Comparison of ENCODE assay signal across 35 cellular contexts in the genomic region with DNA sequence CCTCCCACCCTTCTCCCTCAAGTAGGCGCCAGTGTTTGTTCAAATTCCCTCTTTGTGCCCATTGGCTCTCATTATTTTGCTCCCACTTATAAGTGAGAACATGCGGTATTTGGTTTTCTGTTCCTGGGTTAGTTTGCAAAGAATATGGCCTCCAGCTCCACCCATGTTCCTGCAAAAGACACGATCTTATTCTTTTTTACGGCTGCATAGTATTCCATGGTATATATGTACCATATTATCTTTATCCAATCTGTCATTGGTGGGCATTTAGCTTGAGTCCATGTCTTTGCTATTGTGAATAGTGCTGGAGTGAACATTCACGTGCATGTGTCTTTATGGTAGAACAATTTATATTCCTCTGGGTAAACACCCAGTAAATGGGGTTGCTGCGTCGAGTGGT.
"Had no signal": no experiment of that assay in that cellular context is flagged by ENCODE, and none has a peak within 500 bp of the region (broad histone marks: within the 10 kb centered on the region; RNA-seq: fewer than 3 reads in every experiment).

No MANE protein-coding gene starts in this region.

- H3K4me1 ChIP-seq: ascending aorta had no signal

- H3K27ac Mint-ChIP-seq: activated B cell treated with CpG ODN at 0.5 μM for 24 hours; activated CD4-positive, alpha-beta memory T cell treated with anti-CD3 and anti-CD28 coated beads, Interleukin-2, amount 10 ng/mL, durations not matched to agents 7 days and 5 days; activated CD4-positive, alpha-beta T cell treated with anti-CD3 and anti-CD28 coated beads, Interleukin-2, amount 10 ng/mL, durations not matched to agents 7 days and 5 days; activated CD8-positive, alpha-beta memory T cell treated with anti-CD3 and anti-CD28 coated beads, Interleukin-2, amount 10 ng/mL, durations not matched to agents 7 days and 5 days; activated CD8-positive, alpha-beta T cell treated with anti-CD3 and anti-CD28 coated beads, Interleukin-2, amount 10 ng/mL, durations not matched to agents 7 days and 5 days; activated naive CD4-positive, alpha-beta T cell treated with anti-CD3 and anti-CD28 coated beads, Interleukin-2, amount 10 ng/mL, durations not matched to agents 7 days and 5 days; activated naive CD4-positive, alpha-beta T cell treated with anti-CD3 and anti-CD28 coated beads, Interleukin-2, amount 50 U/mL, for 24 hours; activated naive CD8-positive, alpha-beta T cell; activated naive CD8-positive, alpha-beta T cell treated with anti-CD3 and anti-CD28 coated beads, Interleukin-2, amount 10 ng/mL, durations not matched to agents 7 days and 5 days; activated naive CD8-positive, alpha-beta T cell treated with anti-CD3 and anti-CD28 coated beads, Interleukin-2, amount 50 U/mL, for 24 hours; activated T-cell treated with anti-CD3 and anti-CD28 coated beads, Interleukin-2, amount 50 U/mL, for 24 hours; activated T-helper 2 cell treated with anti-CD3 and anti-CD28 coated beads, Interferon-gamma antibody, Interleukin-2, Interleukin-4, amounts not matched to agents 10 μg/mL and 5 μg/mL and 100 μg/mL, durations not matched to agents 14 hours and 24 hours and 36 hours; brain; T-helper 1 cell treated with Interleukin-12 subunit alpha and Interleukin-12 subunit beta and Interleukin-4 antibody, amounts not matched to agents 30 μg/mL and 1 μg/mL, for 36 hours; T-helper 2 cell treated with Interferon-gamma antibody and Interleukin-4, amounts not matched to agents 5 μg/mL and 100 μg/mL, for 36 hours had no signal

- H3K27me3 Mint-ChIP-seq: activated B cell treated with CpG ODN at 0.5 μM for 24 hours; activated naive CD8-positive, alpha-beta T cell; activated naive CD8-positive, alpha-beta T cell treated with anti-CD3 and anti-CD28 coated beads, Interleukin-2, amount 50 U/mL, for 24 hours; brain had no signal

- H3K4me1 Mint-ChIP-seq: activated CD4-positive, alpha-beta memory T cell treated with anti-CD3 and anti-CD28 coated beads, Interleukin-2, amount 10 ng/mL, durations not matched to agents 7 days and 5 days; activated CD4-positive, alpha-beta T cell treated with anti-CD3 and anti-CD28 coated beads, Interleukin-2, amount 10 ng/mL, durations not matched to agents 7 days and 5 days; activated CD8-positive, alpha-beta memory T cell treated with anti-CD3 and anti-CD28 coated beads, Interleukin-2, amount 10 ng/mL, durations not matched to agents 7 days and 5 days; activated naive CD4-positive, alpha-beta T cell treated with anti-CD3 and anti-CD28 coated beads, Interleukin-2, amount 10 ng/mL, durations not matched to agents 7 days and 5 days; activated naive CD4-positive, alpha-beta T cell treated with anti-CD3 and anti-CD28 coated beads, Interleukin-2, amount 50 U/mL, for 24 hours; activated naive CD8-positive, alpha-beta T cell treated with anti-CD3 and anti-CD28 coated beads, Interleukin-2, amount 50 U/mL, for 24 hours; brain; central memory CD8-positive, alpha-beta T cell had no signal

- ATAC-seq: activated CD8-positive, alpha-beta memory T cell treated with anti-CD3 and anti-CD28 coated beads, Interleukin-2, amount 10 ng/mL, durations not matched to agents 7 days and 5 days; activated CD8-positive, alpha-beta T cell treated with anti-CD3 and anti-CD28 coated beads, Interleukin-2, amount 10 ng/mL, durations not matched to agents 7 days and 5 days; activated naive CD8-positive, alpha-beta T cell treated with anti-CD3 and anti-CD28 coated beads, Interleukin-2, amount 50 U/mL, for 24 hours had no signal

- FAIRE-seq: bronchial epithelial cell, TTC549 had no signal

- H3K4me3 ChIP-seq: ascending aorta, cardiac muscle cell had no signal

- H3K27me3 ChIP-seq: ascending aorta, cardiac muscle cell had no signal

- H3K36me3 Mint-ChIP-seq: activated naive CD4-positive, alpha-beta T cell treated with anti-CD3 and anti-CD28 coated beads, Interleukin-2, amount 10 ng/mL, durations not matched to agents 7 days and 5 days had no signal

- DNase-seq: activated B cell treated with CpG ODN at 0.5 μM for 24 hours; activated CD4-positive, alpha-beta memory T cell treated with anti-CD3 and anti-CD28 coated beads, Interleukin-2, amount 10 ng/mL, durations not matched to agents 7 days and 5 days; activated CD4-positive, alpha-beta T cell treated with anti-CD3 and anti-CD28 coated beads for 4 hours; activated CD4-positive, alpha-beta T cell treated with anti-CD3 and anti-CD28 coated beads, Interleukin-2, amount 10 ng/mL, durations not matched to agents 7 days and 5 days; activated CD4-positive, alpha-beta T cell treated with anti-CD3 and anti-CD28 coated beads, Interleukin-2, amount 50 U/mL, for 48 hours; activated CD4-positive, CD25-positive, alpha-beta regulatory T cell treated with anti-CD3 and anti-CD28 coated beads, Interleukin-2, amount 50 U/mL, for 72 hours; activated CD8-positive, alpha-beta memory T cell treated with anti-CD3 and anti-CD28 coated beads for 24 hours; activated CD8-positive, alpha-beta memory T cell treated with anti-CD3 and anti-CD28 coated beads, Interleukin-2, amount 10 ng/mL, durations not matched to agents 7 days and 5 days; activated CD8-positive, alpha-beta memory T cell treated with anti-CD3 and anti-CD28 coated beads, Interleukin-2, amount 50 U/mL, for 48 hours; activated CD8-positive, alpha-beta T cell treated with anti-CD3 and anti-CD28 coated beads, Interleukin-2, amount 10 ng/mL, durations not matched to agents 7 days and 5 days; activated effector memory CD4-positive, alpha-beta T cell treated with Interleukin-2 at 50 U/mL for 16 hours; activated gamma-delta T cell; activated naive CD4-positive, alpha-beta T cell treated with anti-CD3 and anti-CD28 coated beads, Interleukin-2, amount 10 ng/mL, durations not matched to agents 7 days and 5 days; activated naive CD4-positive, alpha-beta T cell treated with Interleukin-2 at 50 U/mL for 16 hours; activated naive CD8-positive, alpha-beta T cell treated with anti-CD3 and anti-CD28 coated beads, Interleukin-2, amount 10 ng/mL, durations not matched to agents 7 days and 5 days; activated naive CD8-positive, alpha-beta T cell treated with anti-CD3 and anti-CD28 coated beads, Interleukin-2, amount 50 U/mL, for 24 hours; activated T-cell treated with anti-CD3 and anti-CD28 coated beads, Interleukin-2, amount 50 U/mL, for 24 hours; activated T-cell treated with anti-CD3 and anti-CD28 coated beads, Interleukin-2, amount 50 U/mL, for 48 hours; amygdala; anterior cingulate cortex; caudate nucleus; cerebellar nuclear complex; T-helper 2 cell; T-helper 9 cell had no signal

- H3K27ac ChIP-seq: ascending aorta, cardiac muscle cell had no signal

- H3K36me3 ChIP-seq: ascending aorta, cardiac muscle cell had no signal

- H3K4me3 Mint-ChIP-seq: activated B cell treated with CpG ODN at 0.5 μM for 24 hours; activated CD4-positive, alpha-beta memory T cell treated with anti-CD3 and anti-CD28 coated beads, Interleukin-2, amount 10 ng/mL, durations not matched to agents 7 days and 5 days; activated CD4-positive, alpha-beta T cell treated with anti-CD3 and anti-CD28 coated beads, Interleukin-2, amount 10 ng/mL, durations not matched to agents 7 days and 5 days; activated CD8-positive, alpha-beta memory T cell treated with anti-CD3 and anti-CD28 coated beads, Interleukin-2, amount 10 ng/mL, durations not matched to agents 7 days and 5 days; activated CD8-positive, alpha-beta T cell treated with anti-CD3 and anti-CD28 coated beads, Interleukin-2, amount 10 ng/mL, durations not matched to agents 7 days and 5 days; activated naive CD4-positive, alpha-beta T cell treated with anti-CD3 and anti-CD28 coated beads, Interleukin-2, amount 10 ng/mL, durations not matched to agents 7 days and 5 days; activated naive CD4-positive, alpha-beta T cell treated with anti-CD3 and anti-CD28 coated beads, Interleukin-2, amount 50 U/mL, for 24 hours; activated naive CD8-positive, alpha-beta T cell; activated naive CD8-positive, alpha-beta T cell treated with anti-CD3 and anti-CD28 coated beads, Interleukin-2, amount 10 ng/mL, durations not matched to agents 7 days and 5 days; activated naive CD8-positive, alpha-beta T cell treated with anti-CD3 and anti-CD28 coated beads, Interleukin-2, amount 50 U/mL, for 24 hours; activated T-cell treated with anti-CD3 and anti-CD28 coated beads, Interleukin-2, amount 50 U/mL, for 24 hours; brain; central memory CD8-positive, alpha-beta T cell; T-helper 1 cell treated with Interleukin-12 subunit alpha and Interleukin-12 subunit beta and Interleukin-4 antibody, amounts not matched to agents 30 μg/mL and 1 μg/mL, for 36 hours; T-helper 2 cell treated with Interferon-gamma antibody and Interleukin-4, amounts not matched to agents 5 μg/mL and 100 μg/mL, for 36 hours had no signal
